Comparison of ENCODE assay signal across 12 cellular contexts in the genomic region with DNA sequence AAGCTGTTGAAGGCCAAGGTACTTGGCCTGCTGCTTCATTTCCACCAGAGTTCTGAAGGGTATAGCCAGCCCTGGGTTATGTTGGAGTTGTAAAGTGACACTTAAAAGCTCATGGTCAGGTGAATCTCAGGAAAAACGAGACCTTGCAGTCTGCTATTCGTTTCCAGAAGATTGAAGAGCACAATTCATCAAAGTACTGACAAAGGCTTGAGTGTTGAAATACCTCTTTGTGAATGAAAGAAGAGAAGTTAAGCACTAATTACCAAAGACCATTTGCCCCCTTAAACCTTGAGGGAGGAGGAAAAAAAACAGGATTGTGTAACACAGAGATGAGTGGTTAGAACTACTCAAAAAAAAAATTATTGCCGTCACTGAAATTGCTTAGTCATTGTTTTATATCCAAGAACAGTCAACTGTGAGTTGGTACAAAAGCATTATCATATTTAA. TPM values are rescaled to one million over a fixed set of nuclear protein-coding genes. Genes with fewer than 3 reads are reported as not detected.
DNase-seq lines count a peak whose midpoint lies in the region; ATAC-seq, FAIRE-seq and TF ChIP-seq lines count a peak whose summit lies in the region.
"Had no signal": no experiment of that assay in that cellular context is flagged by ENCODE, and none has a peak within 500 bp of the region (broad histone marks: within the 10 kb centered on the region; RNA-seq: fewer than 3 reads in every experiment).

No MANE protein-coding gene starts in this region.

- peak; percentile 35 for FAIRE-seq in kidney (lab: Jason Lieb, UNC)

- no peak overlapping the region for H3K9ac ChIP-seq in kidney (ENCODE audit: low read length in 2 of 2)
- H3K9ac ChIP-seq: KMS-11 had no signal

- no peaks in the 10 kb centered on the region for H3K4me1 Mint-ChIP-seq in activated CD8-positive, alpha-beta memory T cell treated with anti-CD3 and anti-CD28 coated beads, Interleukin-2, amount 10 ng/mL, durations not matched to agents 7 days and 5 days
- H3K4me1 Mint-ChIP-seq: neural crest cell had no signal

- H3K9me3 Mint-ChIP-seq in activated CD8-positive, alpha-beta memory T cell treated with anti-CD3 and anti-CD28 coated beads, Interleukin-2, amount 10 ng/mL, durations not matched to agents 7 days and 5 days (ENCODE audit: low read depth) = peaks cover 2% of the 10 kb centered on the region
- H3K9me3 Mint-ChIP-seq: dendritic cell treated with granulocyte-macrophage colony-stimulating factor and Interleukin-4, amounts not matched to agents 40 ng/mL and 50 ng/mL, for 4 days; neural crest cell had no signal

- H3K27ac Mint-ChIP-seq in activated CD8-positive, alpha-beta memory T cell treated with anti-CD3 and anti-CD28 coated beads, Interleukin-2, amount 10 ng/mL, durations not matched to agents 7 days and 5 days = no peak overlapping the region
- H3K27ac Mint-ChIP-seq: dendritic cell treated with granulocyte-macrophage colony-stimulating factor and Interleukin-4, amounts not matched to agents 40 ng/mL and 50 ng/mL, for 4 days had no signal

- no peaks in the 10 kb centered on the region for H3K36me3 Mint-ChIP-seq in activated CD8-positive, alpha-beta memory T cell treated with anti-CD3 and anti-CD28 coated beads, Interleukin-2, amount 10 ng/mL, durations not matched to agents 7 days and 5 days

- intact Hi-C loops in kidney (cut with DNase I) = no loop called here

- no peaks in the 10 kb centered on the region for H3K9me3 ChIP-seq in kidney (ENCODE audit: control insufficient read depth in 1 of 2, low read length in 2 of 2)

- H3K4me3 Mint-ChIP-seq in activated CD8-positive, alpha-beta memory T cell treated with anti-CD3 and anti-CD28 coated beads, Interleukin-2, amount 10 ng/mL, durations not matched to agents 7 days and 5 days = no peak overlapping the region
- H3K4me3 Mint-ChIP-seq: dendritic cell treated with granulocyte-macrophage colony-stimulating factor and Interleukin-4, amounts not matched to agents 40 ng/mL and 50 ng/mL, for 4 days; neural crest cell had no signal

- H3K4me1 ChIP-seq in kidney (ENCODE audit: control insufficient read depth in 1 of 2, insufficient read depth in 1 of 2, low read depth in 1 of 2, low read length in 2 of 2) = no peaks in the 10 kb centered on the region

- no peak for ATAC-seq in activated CD8-positive, alpha-beta memory T cell treated with anti-CD3 and anti-CD28 coated beads, Interleukin-2, amount 10 ng/mL, durations not matched to agents 7 days and 5 days
- ATAC-seq in HG03175 (IDR thresholded peaks at IDR 0.05; ENCODE audit: unreplicated experiment) = no peak
- ATAC-seq: activated CD4-positive, CD25-positive, alpha-beta regulatory T cell treated with anti-CD3 and anti-CD28 coated beads, Interleukin-2, amount 50 U/mL, for 24 hours had no signal

- no peaks in the 10 kb centered on the region for H3K36me3 ChIP-seq in kidney (ENCODE audit: control insufficient read depth in 1 of 2, insufficient read depth in 2 of 2, low read length in 2 of 2)

- H3K27me3 Mint-ChIP-seq in activated CD8-positive, alpha-beta memory T cell treated with anti-CD3 and anti-CD28 coated beads, Interleukin-2, amount 10 ng/mL, durations not matched to agents 7 days and 5 days = no peaks in the 10 kb centered on the region
- H3K27me3 Mint-ChIP-seq: dendritic cell treated with granulocyte-macrophage colony-stimulating factor and Interleukin-4, amounts not matched to agents 40 ng/mL and 50 ng/mL, for 4 days had no signal

- no peak overlapping the region for H3K27ac ChIP-seq in kidney (ENCODE audit: low read depth in 2 of 2, low read length in 2 of 2)
- H3K27ac ChIP-seq: KMS-11 had no signal

- no peak overlapping the region for H3K4me3 ChIP-seq in kidney (ENCODE audit: low read length in 2 of 2)

- in situ Hi-C loops in Caki2 (cut with HindIII; ENCODE audit: low pct_unique_long_range_greater_than_20kb, low sequenced_read_pairs) = no loop called here

- CTCF ChIA-PET in activated CD8-positive, alpha-beta memory T cell treated with anti-CD3 and anti-CD28 coated beads, Interleukin-2, amount 10 ng/mL, durations not matched to agents 7 days and 5 days (lab: Charles Lee) = no interaction called here

- DNase-seq in Caki2 (ENCODE audit: low read depth) = peak; percentile 75
- DNase-seq in NCI-H187 treated with DMSO at 0.1 percent for 48 hours (lab: John Stamatoyannopoulos, UW) = peak; percentile 85
- DNase-seq in SKM-1 treated with dmso at 0.1 percent for 144 hours (lab: John Stamatoyannopoulos, UW; ENCODE audit: unreplicated experiment) = peak; percentile 69
- no peak for DNase-seq in kidney
- DNase-seq in T-helper 2 cell = no peak
- no peak for DNase-seq in activated CD8-positive, alpha-beta memory T cell treated with anti-CD3 and anti-CD28 coated beads, Interleukin-2, amount 10 ng/mL, durations not matched to agents 7 days and 5 days
- DNase-seq in UCSD-AML1 (lab: John Stamatoyannopoulos, UW; ENCODE audit: unreplicated experiment) = no peak

- no peak for TF ChIP-seq CTCF in kidney (IDR thresholded peaks at IDR 0.05; ENCODE audit: borderline replicate concordance, extremely low read depth, insufficient read depth)

RNA-seq across cellular contexts. Expression of gene MAP2, which starts 48.6 kb away (rescaled TPM):
- total RNA-seq in Caki2 (2014; rRNA removed; shearing (Covaris generic); ENCODE audit: low replicate concordance) = 50.1 and 82.0 TPM in 2 replicates
- 11.4 TPM for total RNA-seq in kidney
- polyA plus RNA-seq in kidney (ENCODE audit: insufficient read depth, low read depth, low replicate concordance) = 3.6 TPM
- under 1 TPM in 1 of 2 experiments, not detected in 1; 0.16 TPM for total RNA-seq in activated CD8-positive, alpha-beta memory T cell treated with anti-CD3 and anti-CD28 coated beads, Interleukin-2, amount 10 ng/mL, durations not matched to agents 7 days and 5 days

Comparison
In these comparisons a context has a peak if more than half of its experiments do, and no peak if none do; other contexts are left out.
1. DNase-seq: peak in Caki2 (single experiment), NCI-H187 treated with DMSO at 0.1 percent for 48 hours (single experiment) and SKM-1 treated with dmso at 0.1 percent for 144 hours (single experiment); none in kidney (single experiment), T-helper 2 cell (0 of 5), activated CD8-positive, alpha-beta memory T cell treated with anti-CD3 and anti-CD28 coated beads, Interleukin-2, amount 10 ng/mL, durations not matched to agents 7 days and 5 days (single experiment) and UCSD-AML1 (single experiment).
2. RNA of gene MAP2, which starts 48.6 kb away (total RNA-seq): 50.1 to 82.0 TPM in Caki2 and 11.4 TPM in kidney (single experiment); 0.16 TPM in activated CD8-positive, alpha-beta memory T cell treated with anti-CD3 and anti-CD28 coated beads, Interleukin-2, amount 10 ng/mL, durations not matched to agents 7 days and 5 days; every median in the first group is over 10 times any median in the second.